22 cellular contexts compared by ENCODE assay signal in genomic region chr1:201732351-201732750, GRCh38.
A peak's percentile ranks its signal among the peaks of the same experiment; 100 is the strongest.
DNase-seq lines count a peak whose midpoint lies in the region; ATAC-seq, FAIRE-seq and TF ChIP-seq lines count a peak whose summit lies in the region.
"Had no signal": no experiment of that assay in that cellular context is flagged by ENCODE, and none has a peak within 500 bp of the region (broad histone marks: within the 10 kb centered on the region; RNA-seq: fewer than 3 reads in every experiment).

No MANE protein-coding gene starts in this region.

- in situ Hi-C loops in GM23248 (cut with MboI) (no loop called here), brain microvascular endothelial cell (cut with HindIII; ENCODE audit: low pct_ligation_motif_present, low sequenced_read_pairs) (no loop called here)

- intact Hi-C loops in activated CD4-positive, alpha-beta T cell treated with anti-CD3 and anti-CD28 coated beads for 36 hours (cut with DNase I, micrococcal nuclease): no loop called here

- peaks cover 100% of the 10 kb centered on the region for H3K79me2 ChIP-seq in GM23248 (ENCODE audit: insufficient read depth)

- peak overlapping the region in 2 of 3 experiments; percentile 37 to 60 for H3K27ac Mint-ChIP-seq in nephron
- H3K27ac Mint-ChIP-seq in activated CD4-positive, alpha-beta T cell treated with anti-CD3 and anti-CD28 coated beads for 36 hours: no peak overlapping the region
- H3K27ac Mint-ChIP-seq: activated CD4-positive, alpha-beta memory T cell treated with anti-CD3 and anti-CD28 coated beads, Interleukin-2, amount 10 ng/mL, durations not matched to agents 7 days and 5 days; B cell had no signal

- H3K36me3 Mint-ChIP-seq in nephron (ENCODE audit: low read depth): no peaks in the 10 kb centered on the region
- no peaks in the 10 kb centered on the region for H3K36me3 Mint-ChIP-seq in activated CD4-positive, alpha-beta T cell treated with anti-CD3 and anti-CD28 coated beads for 36 hours (ENCODE audit: low read depth)
- H3K36me3 Mint-ChIP-seq: naive B cell had no signal

- no peak overlapping the region for H3K4me3 Mint-ChIP-seq in nephron
- H3K4me3 Mint-ChIP-seq in activated CD4-positive, alpha-beta T cell treated with anti-CD3 and anti-CD28 coated beads for 36 hours: no peak overlapping the region
- H3K4me3 Mint-ChIP-seq: activated CD4-positive, alpha-beta memory T cell treated with anti-CD3 and anti-CD28 coated beads, Interleukin-2, amount 10 ng/mL, durations not matched to agents 7 days and 5 days; activated T-cell treated with anti-CD3 and anti-CD28 coated beads, Interleukin-2, amount 50 U/mL, for 4 hours; B cell had no signal

- DNase-seq in GM23248: peak; percentile 68
- DNase-seq in RCC 7860 (ENCODE audit: low spot score): peak; percentile 35
- peak; percentile 61 for DNase-seq in brain microvascular endothelial cell
- DNase-seq in NCI-H345 (lab: John Stamatoyannopoulos, UW): no peak
- DNase-seq in activated CD4-positive, alpha-beta T cell treated with anti-CD3 and anti-CD28 coated beads for 36 hours: no peak
- DNase-seq in LoVo (ENCODE audit: low spot score): no peak
- DNase-seq: activated CD4-positive, alpha-beta memory T cell treated with anti-CD3 and anti-CD28 coated beads, Interleukin-2, amount 10 ng/mL, durations not matched to agents 7 days and 5 days; activated naive CD4-positive, alpha-beta T cell treated with anti-CD3 and anti-CD28 coated beads, Interleukin-2, amount 50 U/mL, for 16 hours; activated T-cell treated with anti-CD3 and anti-CD28 coated beads, Interleukin-2, amount 50 U/mL, for 4 hours; Caco-2; Kasumi-1; mammary epithelial cell; naive B cell; NCI-H1417; NCI-H2171 treated with DMSO at 0.1 percent for 48 hours; Peyer's patch; stimulated activated CD4-positive, alpha-beta T cell treated with anti-CD3 and anti-CD28 coated beads, Interleukin-4, amount 100 ng/mL, for 1 hour had no signal

- H3K9ac ChIP-seq in GM23248: 0 out of 2 replicates have a peak overlapping the region, but pooled peaks have one; percentile 18

- H3K36me3 ChIP-seq in GM23248 (ENCODE audit: low read depth) (no peaks in the 10 kb centered on the region; the same call in 1 of the 2 replicates), brain microvascular endothelial cell (replicated peaks) (peaks cover 41% of the 10 kb centered on the region)
- H3K36me3 ChIP-seq: breast epithelium, Peyer's patch, vagina had no signal

- H3K4me2 ChIP-seq in GM23248 (ENCODE audit: unreplicated experiment): peak overlapping the region; percentile 24

- no peak overlapping the region for H2AFZ ChIP-seq in GM23248

- H3K9me3 Mint-ChIP-seq in nephron: no peaks in the 10 kb centered on the region
- H3K9me3 Mint-ChIP-seq in activated CD4-positive, alpha-beta T cell treated with anti-CD3 and anti-CD28 coated beads for 36 hours (ENCODE audit: low read depth): no peaks in the 10 kb centered on the region
- H3K9me3 Mint-ChIP-seq: activated CD4-positive, alpha-beta memory T cell treated with anti-CD3 and anti-CD28 coated beads, Interleukin-2, amount 10 ng/mL, durations not matched to agents 7 days and 5 days; activated T-cell treated with anti-CD3 and anti-CD28 coated beads, Interleukin-2, amount 50 U/mL, for 4 hours; naive B cell had no signal

- H3K9me3 ChIP-seq in GM23248 (ENCODE audit: low read depth): no peaks in the 10 kb centered on the region
- H3K9me3 ChIP-seq: breast epithelium, Caco-2, Peyer's patch, vagina had no signal

- WGBS in GM23248 (ENCODE audit: low coverage in 1 of 2, low lambda C conversion rate in 2 of 2, missing lambda C conversion rate in 2 of 2), 2 experiments: 48 to 56% methylated on average over 2 of the region's 2 CpGs

- H3K27me3 Mint-ChIP-seq in nephron (ENCODE audit: low read depth): no peaks in the 10 kb centered on the region
- peaks cover 4% of the 10 kb centered on the region for H3K27me3 Mint-ChIP-seq in activated CD4-positive, alpha-beta T cell treated with anti-CD3 and anti-CD28 coated beads for 36 hours

- H3K4me1 Mint-ChIP-seq in nephron: peaks cover 57% of the 10 kb centered on the region
- no peaks in the 10 kb centered on the region for H3K4me1 Mint-ChIP-seq in activated CD4-positive, alpha-beta T cell treated with anti-CD3 and anti-CD28 coated beads for 36 hours
- H3K4me1 Mint-ChIP-seq: activated CD4-positive, alpha-beta memory T cell treated with anti-CD3 and anti-CD28 coated beads, Interleukin-2, amount 10 ng/mL, durations not matched to agents 7 days and 5 days had no signal

- no peak for ATAC-seq in activated CD4-positive, alpha-beta T cell treated with anti-CD3 and anti-CD28 coated beads for 36 hours
- ATAC-seq: activated T-cell treated with anti-CD3 and anti-CD28 coated beads, Interleukin-2, amount 50 U/mL, for 4 hours had no signal

- peak overlapping the region; percentile 47 for H3K27ac ChIP-seq in GM23248
- H3K27ac ChIP-seq in brain microvascular endothelial cell: peak overlapping the region; percentile 43
- H3K27ac ChIP-seq: breast epithelium, Peyer's patch, vagina had no signal

- CTCF ChIA-PET in activated CD4-positive, alpha-beta T cell treated with anti-CD3 and anti-CD28 coated beads for 36 hours (lab: Charles Lee): interaction anchor here (0.6 to 1.4 kb wide), 2 partner anchors 10 to 12 kb away, joined by 3 read pairs; no protein-coding TSS in a partner anchor

- H4K20me1 ChIP-seq in GM23248 (ENCODE audit: insufficient read depth): no peaks in the 10 kb centered on the region

- TF ChIP-seq CTCF in brain microvascular endothelial cell (IDR thresholded peaks at IDR 0.05; ENCODE audit: low read depth, low read length, missing control alignments) (no peak), nephron (IDR thresholded peaks at IDR 0.05; ENCODE audit: unreplicated experiment in 3 of 3) (no peak)

- no peaks in the 10 kb centered on the region for H3K9me2 ChIP-seq in GM23248 (ENCODE audit: insufficient read depth)

- POLR2A ChIA-PET in activated CD4-positive, alpha-beta T cell treated with anti-CD3 and anti-CD28 coated beads for 36 hours (lab: Charles Lee): no interaction called here

- H3K4me3 ChIP-seq in GM23248 (no peak overlapping the region), brain microvascular endothelial cell (ENCODE audit: low read depth, low read length) (no peak overlapping the region)
- H3K4me3 ChIP-seq: breast epithelium, Peyer's patch, vagina had no signal

- H3K27me3 ChIP-seq in GM23248 (replicated peaks; ENCODE audit: insufficient read depth) (no peaks in the 10 kb centered on the region), brain microvascular endothelial cell (replicated peaks) (no peaks in the 10 kb centered on the region)
- H3K27me3 ChIP-seq: breast epithelium, Peyer's patch, vagina had no signal

- peak; percentile 26 for FAIRE-seq in RCC 7860 (lab: Jason Lieb, UNC)
- FAIRE-seq: GM19239 had no signal

- peaks cover 29% of the 10 kb centered on the region for H3K4me1 ChIP-seq in GM23248 (ENCODE audit: insufficient read depth)
- H3K4me1 ChIP-seq: breast epithelium, Caco-2 had no signal

- H3F3A ChIP-seq in GM23248 (ENCODE audit: insufficient read depth): peaks cover 47% of the 10 kb centered on the region

Comparison
In these comparisons a context has a peak if more than half of its experiments do, and no peak if none do; other contexts are left out.
1. DNase-seq: peak in GM23248 (single experiment), RCC 7860 (single experiment) and brain microvascular endothelial cell (single experiment); none in NCI-H345 (single experiment), activated CD4-positive, alpha-beta T cell treated with anti-CD3 and anti-CD28 coated beads for 36 hours (single experiment) and LoVo (single experiment).